8 cellular contexts compared by ENCODE assay signal in genomic region chr10:112811741-112812551, GRCh38.
DNase-seq lines count a peak whose midpoint lies in the region; ATAC-seq and TF ChIP-seq lines count a peak whose summit lies in the region.

No MANE protein-coding gene starts in this region.

- peak; percentile 96 for DNase-seq in Caki2 (ENCODE audit: low read depth)
- DNase-seq in RKO (ENCODE audit: low spot score): peak; percentile 7
- peak; percentile 97 for DNase-seq in fibroblast of peridontal ligament (ENCODE audit: extremely low read depth)
- no peak for DNase-seq in osteocyte (ENCODE audit: extremely low spot score, unreplicated experiment)
- DNase-seq in stimulated activated CD4-positive, alpha-beta T cell treated with anti-CD3 and anti-CD28 coated beads, Interleukin-2, amount 100 ng/mL, for 24 hours: no peak
- no peak for DNase-seq in DMS53 (lab: John Stamatoyannopoulos, UW)
- DNase-seq in NAMALWA (ENCODE audit: low spot score): no peak

- no peaks in the 10 kb centered on the region for H3K27me3 Mint-ChIP-seq in osteocyte (ENCODE audit: unreplicated experiment)
- no peaks in the 10 kb centered on the region for H3K27me3 Mint-ChIP-seq in stimulated activated memory B cell treated with anti-CD40 and anti-IgM and Interleukin-4, amounts not matched to agents 10 μg/mL and 1 μg/mL and 100 μg/mL, for 72 hours

- no peaks in the 10 kb centered on the region for H3K9me3 Mint-ChIP-seq in osteocyte (ENCODE audit: unreplicated experiment)
- H3K9me3 Mint-ChIP-seq in stimulated activated memory B cell treated with anti-CD40 and anti-IgM and Interleukin-4, amounts not matched to agents 10 μg/mL and 1 μg/mL and 100 μg/mL, for 72 hours: no peaks in the 10 kb centered on the region

- peak overlapping the region; percentile 70 for H3K4me3 Mint-ChIP-seq in osteocyte (ENCODE audit: unreplicated experiment)
- H3K4me3 Mint-ChIP-seq in stimulated activated memory B cell treated with anti-CD40 and anti-IgM and Interleukin-4, amounts not matched to agents 10 μg/mL and 1 μg/mL and 100 μg/mL, for 72 hours: no peak overlapping the region

- peaks cover 63% of the 10 kb centered on the region for H3K4me1 Mint-ChIP-seq in osteocyte (ENCODE audit: unreplicated experiment)
- no peaks in the 10 kb centered on the region for H3K4me1 Mint-ChIP-seq in stimulated activated memory B cell treated with anti-CD40 and anti-IgM and Interleukin-4, amounts not matched to agents 10 μg/mL and 1 μg/mL and 100 μg/mL, for 72 hours

- no peak for ATAC-seq in stimulated activated memory B cell treated with anti-CD40 and anti-IgM and Interleukin-4, amounts not matched to agents 10 μg/mL and 1 μg/mL and 100 μg/mL, for 72 hours

- in situ Hi-C loops in Caki2 (cut with HindIII; ENCODE audit: low pct_unique_long_range_greater_than_20kb, low sequenced_read_pairs): no loop called here

- H3K36me3 Mint-ChIP-seq in osteocyte (ENCODE audit: unreplicated experiment): peaks cover 4% of the 10 kb centered on the region
- peaks cover 78% of the 10 kb centered on the region for H3K36me3 Mint-ChIP-seq in stimulated activated memory B cell treated with anti-CD40 and anti-IgM and Interleukin-4, amounts not matched to agents 10 μg/mL and 1 μg/mL and 100 μg/mL, for 72 hours

- peak overlapping the region; percentile 90 for H3K27ac Mint-ChIP-seq in osteocyte (ENCODE audit: unreplicated experiment)
- no peak overlapping the region for H3K27ac Mint-ChIP-seq in stimulated activated memory B cell treated with anti-CD40 and anti-IgM and Interleukin-4, amounts not matched to agents 10 μg/mL and 1 μg/mL and 100 μg/mL, for 72 hours

- TF ChIP-seq CTCF in osteocyte (IDR thresholded peaks at IDR 0.05): no peak

Comparison
In these comparisons a context has a peak if more than half of its experiments do, and no peak if none do; other contexts are left out.
1. DNase-seq: peak in Caki2 (single experiment), RKO (single experiment) and fibroblast of peridontal ligament (single experiment); none in osteocyte (single experiment), stimulated activated CD4-positive, alpha-beta T cell treated with anti-CD3 and anti-CD28 coated beads, Interleukin-2, amount 100 ng/mL, for 24 hours (0 of 2), DMS53 (single experiment) and NAMALWA (single experiment).